8 cellular contexts compared by ENCODE assay signal in the genomic region with DNA sequence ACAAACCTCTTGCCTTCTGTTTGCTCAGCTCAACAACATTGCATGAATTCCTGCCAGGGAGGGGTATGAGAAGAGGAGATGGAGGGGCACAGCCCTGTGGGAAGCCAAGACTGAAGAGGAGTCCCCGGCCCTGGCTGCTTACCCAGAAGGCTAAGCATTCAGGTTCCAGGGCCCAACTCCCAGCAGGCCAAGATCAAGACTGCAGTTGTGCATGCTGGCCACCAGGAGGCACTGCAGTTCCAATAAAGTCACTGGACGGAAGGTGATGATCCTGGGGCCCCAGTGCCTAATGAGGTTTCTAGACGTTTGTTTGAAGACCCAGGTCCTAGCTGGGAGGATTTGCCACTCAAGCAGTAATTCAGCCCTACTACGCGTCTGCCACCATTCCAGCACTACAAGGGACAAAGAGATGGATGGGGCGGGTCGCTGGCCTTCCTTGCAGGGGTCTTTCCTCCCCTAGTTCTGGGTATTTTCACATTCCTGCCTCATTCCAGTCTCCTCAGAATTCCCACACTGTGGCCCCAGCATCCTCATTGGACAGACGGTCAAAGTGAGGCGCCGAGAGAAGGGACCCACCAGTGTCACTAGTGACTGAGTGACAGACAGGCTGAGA. TPM values are rescaled to one million over a fixed set of nuclear protein-coding genes. Genes with fewer than 3 reads are reported as not detected.
A peak's percentile ranks its signal among the peaks of the same experiment; 100 is the strongest.
DNase-seq lines count a peak whose midpoint lies in the region; ATAC-seq, FAIRE-seq and TF ChIP-seq lines count a peak whose summit lies in the region.

No MANE protein-coding gene starts in this region.

- H3K27me3 Mint-ChIP-seq in activated CD4-positive, alpha-beta memory T cell treated with anti-CD3 and anti-CD28 coated beads for 36 hours = no peaks in the 10 kb centered on the region
- no peaks in the 10 kb centered on the region for H3K27me3 Mint-ChIP-seq in natural killer cell (ENCODE audit: low read depth in 2 of 2)

- no peaks in the 10 kb centered on the region for H3K4me1 ChIP-seq in endothelial cell of umbilical vein (ENCODE audit: control insufficient read depth, extremely low read depth, insufficient read depth, low read length)
- H3K4me1 ChIP-seq in thyroid gland = no peaks in the 10 kb centered on the region

- H3K9me3 ChIP-seq in endothelial cell of umbilical vein (replicated peaks; ENCODE audit: control insufficient read depth, insufficient read depth, low read length) (no peaks in the 10 kb centered on the region), thyroid gland (no peaks in the 10 kb centered on the region)

- H3K9me3 Mint-ChIP-seq in activated CD4-positive, alpha-beta memory T cell treated with anti-CD3 and anti-CD28 coated beads for 36 hours = no peaks in the 10 kb centered on the region
- H3K9me3 Mint-ChIP-seq in natural killer cell = no peaks in the 10 kb centered on the region

- no peaks in the 10 kb centered on the region for H3K79me2 ChIP-seq in endothelial cell of umbilical vein (ENCODE audit: control insufficient read depth, insufficient read depth, low read length)

- no peak for TF ChIP-seq POLR2A in endothelial cell of umbilical vein (IDR thresholded peaks at IDR 0.05; ENCODE audit: low read depth, low read length)
- TF ChIP-seq POLR2A in thyroid gland (IDR thresholded peaks at IDR 0.05) = no peak

- POLR2A ChIA-PET in activated CD4-positive, alpha-beta memory T cell treated with anti-CD3 and anti-CD28 coated beads for 36 hours (lab: Charles Lee) = no interaction called here
- POLR2A ChIA-PET in endothelial cell of umbilical vein (lab: Charles Lee) = no interaction called here

- WGBS in thyroid gland, 2 donors = 53 to 58% methylated on average over 10 of the region's 10 CpGs

- no peak overlapping the region for H3K9ac ChIP-seq in endothelial cell of umbilical vein (replicated peaks; ENCODE audit: extremely low read depth, insufficient read depth, low read length)

- H4K20me1 ChIP-seq in endothelial cell of umbilical vein (replicated peaks; ENCODE audit: control insufficient read depth, extremely low read depth, insufficient read depth, low read length) = no peaks in the 10 kb centered on the region

- dilution Hi-C loops in endothelial cell of umbilical vein (cut with MboI; ENCODE audit: extremely low pct_ligation_motif_present, low sequenced_read_pairs) = no loop called here

- H3K27ac ChIP-seq in endothelial cell of umbilical vein (ENCODE audit: insufficient read depth, low read depth, low read length) (no peak overlapping the region), thyroid gland (no peak overlapping the region)

- no peak overlapping the region for H3K4me3 Mint-ChIP-seq in activated CD4-positive, alpha-beta memory T cell treated with anti-CD3 and anti-CD28 coated beads for 36 hours
- H3K4me3 Mint-ChIP-seq in natural killer cell = no peak overlapping the region

- no peak overlapping the region for H2AFZ ChIP-seq in endothelial cell of umbilical vein (ENCODE audit: low read depth, low read length)

- DNase-seq in DMS153 (lab: John Stamatoyannopoulos, UW) (peak; percentile 49), NCI-H526 treated with DMSO at 0.1 percent for 48 hours (lab: John Stamatoyannopoulos, UW) (peak; percentile 45), endothelial cell of umbilical vein (ENCODE audit: low read depth, low spot score) (peak; percentile 41), natural killer cell (peak; percentile 34), thyroid gland (peak; percentile 37 to 55)
- peak; percentile 76 for DNase-seq in activated CD4-positive, alpha-beta memory T cell treated with anti-CD3 and anti-CD28 coated beads for 36 hours

- H3K27me3 ChIP-seq in endothelial cell of umbilical vein (ENCODE audit: control insufficient read depth in 2 of 2, insufficient read depth in 2 of 2, low read length in 2 of 2) (no peaks in the 10 kb centered on the region), thyroid gland (no peaks in the 10 kb centered on the region)

- H3K36me3 ChIP-seq in endothelial cell of umbilical vein (ENCODE audit: control insufficient read depth in 2 of 2, extremely low read depth in 1 of 2, insufficient read depth in 2 of 2, low read length in 2 of 2) (no peaks in the 10 kb centered on the region), thyroid gland (no peaks in the 10 kb centered on the region)

- BruUV-seq in endothelial cell of umbilical vein (replicated peaks; lab: Mats Ljungman, UMichigan) = no TSS peak

- CTCF ChIA-PET in activated CD4-positive, alpha-beta memory T cell treated with anti-CD3 and anti-CD28 coated beads for 36 hours (lab: Charles Lee) = interaction anchor here (0.7 to 4.1 kb wide), 26 partner anchors 9 to 331 kb away, joined by 3 to 48 read pairs (median 4); a partner anchor contains a TSS
- CTCF ChIA-PET in endothelial cell of umbilical vein (lab: Charles Lee) = interaction anchor here (0.6 to 2.4 kb wide), 39 partner anchors 8 to 331 kb away, joined by 3 to 31 read pairs (median 6); a partner anchor contains a TSS

- no peaks in the 10 kb centered on the region for H3K9me1 ChIP-seq in endothelial cell of umbilical vein (replicated peaks; ENCODE audit: control insufficient read depth, extremely low read depth, insufficient read depth, low read length)

- FAIRE-seq in endothelial cell of umbilical vein (lab: Jason Lieb, UNC) = peak; percentile 71

- H3K4me1 Mint-ChIP-seq in activated CD4-positive, alpha-beta memory T cell treated with anti-CD3 and anti-CD28 coated beads for 36 hours (ENCODE audit: low read depth) = no peaks in the 10 kb centered on the region
- peaks cover 0 to 4% of the 10 kb centered on the region in 2 donors for H3K4me1 Mint-ChIP-seq in natural killer cell

- H3K27ac Mint-ChIP-seq in activated CD4-positive, alpha-beta memory T cell treated with anti-CD3 and anti-CD28 coated beads for 36 hours = no peak overlapping the region
- H3K27ac Mint-ChIP-seq in natural killer cell = no peak overlapping the region

- H3K36me3 Mint-ChIP-seq in activated CD4-positive, alpha-beta memory T cell treated with anti-CD3 and anti-CD28 coated beads for 36 hours = no peaks in the 10 kb centered on the region
- H3K36me3 Mint-ChIP-seq in natural killer cell = no peaks in the 10 kb centered on the region

- TF ChIP-seq CTCF in endothelial cell of umbilical vein (IDR thresholded peaks at IDR 0.05; ENCODE audit: extremely low read depth in 1 of 2, insufficient read depth in 1 of 2, low read depth in 1 of 2, low read length in 2 of 2) = peak; percentile 93 to 95
- TF ChIP-seq CTCF in natural killer cell (IDR thresholded peaks at IDR 0.05) = peak; percentile 94
- TF ChIP-seq CTCF in thyroid gland (IDR thresholded peaks at IDR 0.05) = peak; percentile 85 to 95 (median 93)

- no peak overlapping the region for H3K4me2 ChIP-seq in endothelial cell of umbilical vein (ENCODE audit: insufficient read depth, low read length)

- intact Hi-C loops in activated CD4-positive, alpha-beta memory T cell treated with anti-CD3 and anti-CD28 coated beads for 36 hours (cut with micrococcal nuclease) = loop anchor here (1.0 kb wide), 1 partner anchor 252 kb away; no protein-coding TSS in a partner anchor
- intact Hi-C loops in endothelial cell of umbilical vein (cut with micrococcal nuclease) = loop anchor here (1.0 to 2.0 kb wide), 4 partner anchors 18 to 252 kb away; no protein-coding TSS in a partner anchor
- intact Hi-C loops in natural killer cell (cut with micrococcal nuclease) = loop anchor here (1.0 to 5.0 kb wide), 3 partner anchors 252 to 626 kb away; no protein-coding TSS in a partner anchor
- intact Hi-C loops in thyroid gland (cut with DNase I) = loop anchor here (2.0 kb wide), 1 partner anchor 254 kb away; no protein-coding TSS in a partner anchor

- ATAC-seq in HG02642 (IDR thresholded peaks at IDR 0.05; ENCODE audit: poor library complexity, unreplicated experiment) (peak; percentile 68), natural killer cell (peak; percentile 58 to 84 (median 67)), GM19467 (IDR thresholded peaks at IDR 0.05; ENCODE audit: unreplicated experiment) (no peak)

- H3K4me3 ChIP-seq in endothelial cell of umbilical vein (replicated peaks in 1 of 3; ENCODE audit: insufficient read depth in 1 of 3, low read depth in 1 of 3, low read length in 3 of 3) (no peak overlapping the region), thyroid gland (replicated peaks in 1 of 3) (no peak overlapping the region)

TF ChIP-seq in endothelial cell of umbilical vein, 7 proteins besides CTCF, POLR2A, EP300 and RAD21:
- TF ChIP-seq, protein P1, sequence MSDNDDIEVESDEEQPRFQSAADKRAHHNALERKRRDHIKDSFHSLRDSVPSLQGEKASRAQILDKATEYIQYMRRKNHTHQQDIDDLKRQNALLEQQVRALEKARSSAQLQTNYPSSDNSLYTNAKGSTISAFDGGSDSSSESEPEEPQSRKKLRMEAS (IDR thresholded peaks at IDR 0.05; ENCODE audit: insufficient read depth, insufficient read length) = no peak
- no peak for TF ChIP-seq MYC (IDR thresholded peaks at IDR 0.05; ENCODE audit: low read depth, low read length)
- TF ChIP-seq GATA2 (IDR thresholded peaks at IDR 0.05; ENCODE audit: insufficient read depth, insufficient read length, low read depth, low read length) = no peak
- no peak for TF ChIP-seq FOS (IDR thresholded peaks at IDR 0.05; ENCODE audit: borderline replicate concordance, insufficient read depth, low read length)
- TF ChIP-seq JUN (IDR thresholded peaks at IDR 0.05; ENCODE audit: borderline replicate concordance, insufficient read depth, insufficient read length, low read depth) = no peak
- no peak for TF ChIP-seq POLR2AphosphoS5 (IDR thresholded peaks at IDR 0.05; ENCODE audit: insufficient read depth, low read depth, low read length)
- TF ChIP-seq EZH2 (IDR thresholded peaks at IDR 0.05; ENCODE audit: borderline replicate concordance, low read depth, low read length, severe bottlenecking) = no peak

RNA-seq across cellular contexts. Expression of a gene that starts 23.6 kb away (rescaled TPM):
- not detected for total RNA-seq in activated CD4-positive, alpha-beta memory T cell treated with anti-CD3 and anti-CD28 coated beads for 36 hours
- not detected in 2 replicates for total RNA-seq in endothelial cell of umbilical vein
- not detected in 2 replicates for polyA plus RNA-seq in endothelial cell of umbilical vein
- polyA plus RNA-seq in endothelial cell of umbilical vein (2011; cell fraction: cytosol; rRNA removed) = not detected in 2 replicates
- not detected in 2 replicates for polyA plus RNA-seq in endothelial cell of umbilical vein (2011; cell fraction: nucleus; rRNA removed)
- not detected in 2 replicates for polyA plus RNA-seq in endothelial cell of umbilical vein (2012)
- not detected in 2 replicates for polyA minus RNA-seq in endothelial cell of umbilical vein
- polyA minus RNA-seq in endothelial cell of umbilical vein (2011; cell fraction: cytosol; rRNA and poly(A)+ RNA removed) = not detected
- polyA minus RNA-seq in endothelial cell of umbilical vein (2011; cell fraction: nucleus; rRNA and poly(A)+ RNA removed) = not detected in 2 replicates
- not detected for total RNA-seq in natural killer cell
- under 1 TPM in 2 of 4 donors, not detected in 2; 0.10 to 0.11 TPM for total RNA-seq in thyroid gland
